ENCODE assay signal across 9 cellular contexts in the genomic region with DNA sequence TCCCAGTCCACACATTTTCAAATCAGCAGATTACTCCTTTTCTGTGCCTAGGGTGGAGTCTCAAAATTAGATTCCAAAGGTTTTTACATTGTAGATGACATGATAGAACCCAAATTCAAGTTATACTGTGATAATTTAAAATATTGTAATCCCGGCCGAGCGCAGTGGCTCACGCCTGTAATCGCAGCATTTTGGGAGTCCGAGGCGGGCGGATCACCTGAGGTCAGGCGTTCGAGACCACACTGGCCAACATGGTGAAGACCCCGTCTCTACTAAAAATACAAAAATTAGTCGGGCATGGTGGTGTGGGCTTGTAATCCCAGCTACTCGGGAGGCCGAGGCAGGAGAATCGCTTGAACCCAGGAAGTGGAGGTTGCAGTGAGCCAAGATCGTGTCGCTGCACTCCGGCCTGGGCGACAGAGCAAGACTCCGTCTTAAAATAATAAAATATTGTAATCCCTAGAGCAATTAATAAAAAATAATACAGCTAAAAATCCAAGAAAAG. TPM values are rescaled to one million over a fixed set of nuclear protein-coding genes. Genes with fewer than 3 reads are reported as not detected.
DNase-seq lines count a peak whose midpoint lies in the region; ATAC-seq, FAIRE-seq and TF ChIP-seq lines count a peak whose summit lies in the region.
"Had no signal": no experiment of that assay in that cellular context is flagged by ENCODE, and none has a peak within 500 bp of the region (broad histone marks: within the 10 kb centered on the region; RNA-seq: fewer than 3 reads in every experiment).

No MANE protein-coding gene starts in this region.

- peaks cover 33% of the 10 kb centered on the region for H3K79me2 ChIP-seq in PC-9 (ENCODE audit: low read depth)

- CTCF ChIA-PET in PC-9 (lab: Charles Lee), result no interaction called here

- no peaks in the 10 kb centered on the region for H3K36me3 ChIP-seq in CD4-positive, CD25-positive, alpha-beta regulatory T cell (ENCODE audit: control insufficient read depth, insufficient read depth, low read length)
- no peaks in the 10 kb centered on the region for H3K36me3 ChIP-seq in PC-9 (ENCODE audit: low read depth)
- H3K36me3 ChIP-seq in pancreas, result no peaks in the 10 kb centered on the region

- H3K4me3 Mint-ChIP-seq in CD4-positive, CD25-positive, alpha-beta regulatory T cell, result peak overlapping the region; percentile 72 to 78 (median 76)

- H3F3A ChIP-seq in PC-9 (ENCODE audit: insufficient read depth, low read depth), result no peaks in the 10 kb centered on the region

- peaks cover 18% of the 10 kb centered on the region for H3K4me1 ChIP-seq in CD4-positive, CD25-positive, alpha-beta regulatory T cell (ENCODE audit: control insufficient read depth, insufficient read depth, low read length, poor library complexity, severe bottlenecking)
- H3K4me1 ChIP-seq in PC-9 (replicated peaks; ENCODE audit: insufficient read depth) (0 out of 2 replicates have a peak, but pooled peaks cover 4% of the 10 kb centered on the region), pancreas (peaks cover 5 to 19% (median 8%) of the 10 kb centered on the region in 3 donors)

- H3K27ac Mint-ChIP-seq in CD4-positive, CD25-positive, alpha-beta regulatory T cell, result no peak overlapping the region
- H3K27ac Mint-ChIP-seq: activated naive CD4-positive, alpha-beta T cell treated with anti-CD3 and anti-CD28 coated beads, Interleukin-2, amount 50 U/mL, for 72 hours had no signal

- BruUV-seq in PC-9 (replicated peaks; lab: Mats Ljungman, UMichigan), result no TSS peak

- peak overlapping the region; percentile 75 for H3K4me2 ChIP-seq in PC-9

- H3K27me3 Mint-ChIP-seq in CD4-positive, CD25-positive, alpha-beta regulatory T cell, result peaks cover 31% of the 10 kb centered on the region

- intact Hi-C loops in PC-9 (cut with micrococcal nuclease; ENCODE audit: unreplicated experiment) (loop anchor here (2.0 kb wide), 1 partner anchor 57 kb away; a partner anchor contains a TSS), pancreas (cut with DNase I) (no loop called here)

- peaks cover 11% of the 10 kb centered on the region for H4K20me1 ChIP-seq in PC-9 (ENCODE audit: insufficient read depth)

- H3K36me3 Mint-ChIP-seq in CD4-positive, CD25-positive, alpha-beta regulatory T cell, result peaks cover 3% of the 10 kb centered on the region

- H3K9me2 ChIP-seq in PC-9 (ENCODE audit: insufficient read depth), result no peaks in the 10 kb centered on the region

- H3K4me3 ChIP-seq in CD4-positive, CD25-positive, alpha-beta regulatory T cell (ENCODE audit: low read depth, low read length), result no peak overlapping the region
- H3K4me3 ChIP-seq in PC-9, result peak overlapping the region; percentile 77; the same call in 1 of the 2 replicates
- peak overlapping the region; percentile 97 for H3K4me3 ChIP-seq in epithelial cell of proximal tubule (ENCODE audit: low read depth, low read length)
- peak overlapping the region in 2 of 4 donors; percentile 94 to 99 for H3K4me3 ChIP-seq in pancreas

- no peak for ATAC-seq in CD4-positive, CD25-positive, alpha-beta regulatory T cell (ENCODE audit: low read depth in 2 of 2)
- ATAC-seq in pancreas, result no peak

- H3K27ac ChIP-seq in CD4-positive, CD25-positive, alpha-beta regulatory T cell (ENCODE audit: insufficient read depth, low read length, poor library complexity, severe bottlenecking), result no peak overlapping the region
- no peak overlapping the region for H3K27ac ChIP-seq in PC-9
- peak overlapping the region in 3 of 4 donors; percentile 92 to 93 (median 92) for H3K27ac ChIP-seq in pancreas

- no peak for FAIRE-seq in pancreas (lab: Jason Lieb, UNC)

- no peak for DNase-seq in CD4-positive, CD25-positive, alpha-beta regulatory T cell
- DNase-seq in PC-9 (no peak), epithelial cell of proximal tubule (ENCODE audit: low read depth) (no peak), pancreas (no peak), kidney glomerular epithelial cell (lab: John Stamatoyannopoulos, UW) (no peak), NCI-H446 treated with DMSO at 0.1 percent for 48 hours (lab: John Stamatoyannopoulos, UW) (no peak), NCI-H1436 (lab: John Stamatoyannopoulos, UW) (no peak)
- DNase-seq in activated effector memory CD4-positive, alpha-beta T cell treated with anti-CD3 and anti-CD28 coated beads, Interleukin-2, amount 50 U/mL, for 16 hours, result no peak

- H2AFZ ChIP-seq in PC-9, result peak overlapping the region; percentile 84

- H3K9me3 ChIP-seq in CD4-positive, CD25-positive, alpha-beta regulatory T cell (ENCODE audit: control insufficient read depth in 2 of 2, low read length in 2 of 2), result no peaks in the 10 kb centered on the region
- H3K9me3 ChIP-seq in PC-9 (ENCODE audit: insufficient read depth, low read depth) (no peaks in the 10 kb centered on the region), pancreas (no peaks in the 10 kb centered on the region)

- 85 to 92% methylated on average over 20 of the region's 20 CpGs for WGBS in pancreas, 2 donors

- peaks cover 0 to 2% (median 0%) of the 10 kb centered on the region in 7 donors for H3K9me3 Mint-ChIP-seq in CD4-positive, CD25-positive, alpha-beta regulatory T cell
- H3K9me3 Mint-ChIP-seq: activated naive CD4-positive, alpha-beta T cell treated with anti-CD3 and anti-CD28 coated beads, Interleukin-2, amount 50 U/mL, for 72 hours had no signal

- no peak for TF ChIP-seq CTCF in PC-9 (conservative IDR thresholded peaks at IDR 0.05)
- TF ChIP-seq CTCF in epithelial cell of proximal tubule (conservative IDR thresholded peaks at IDR 0.05; ENCODE audit: low read depth, low read length), result no peak
- TF ChIP-seq CTCF in pancreas (IDR thresholded peaks at IDR 0.05), result no peak

- POLR2A ChIA-PET in PC-9 (lab: Charles Lee; ENCODE audit: unreplicated experiment), result no interaction called here

- peaks cover 3% of the 10 kb centered on the region for H3K27me3 ChIP-seq in CD4-positive, CD25-positive, alpha-beta regulatory T cell (ENCODE audit: control insufficient read depth, insufficient read depth, low read length)
- H3K27me3 ChIP-seq in PC-9 (ENCODE audit: insufficient read depth, low read depth), result no peaks in the 10 kb centered on the region
- H3K27me3 ChIP-seq in pancreas, result no peaks in the 10 kb centered on the region

- peaks cover 9 to 18% (median 14%) of the 10 kb centered on the region in 4 donors for H3K4me1 Mint-ChIP-seq in CD4-positive, CD25-positive, alpha-beta regulatory T cell

RNA-seq across cellular contexts. Expression of a gene that starts 1.2 kb away (rescaled TPM):
- total RNA-seq in CD4-positive, CD25-positive, alpha-beta regulatory T cell, result 7.6 TPM
- 1 to 10 TPM; 1.1 to 3.1 (median 1.9) TPM for polyA plus RNA-seq in CD4-positive, CD25-positive, alpha-beta regulatory T cell
- total RNA-seq in PC-9 (2021) (114 TPM in 2 replicates), epithelial cell of proximal tubule (104 and 119 TPM in 2 replicates), pancreas (10 to 100 TPM; 51.7 to 99.1 (median 66.8) TPM)
- 10 to 100 TPM; 21.3 to 29.0 TPM for polyA plus RNA-seq in pancreas

RNA-seq across cellular contexts. Expression of a gene that starts 58.0 kb away (rescaled TPM):
- 20.2 TPM for total RNA-seq in CD4-positive, CD25-positive, alpha-beta regulatory T cell
- 1 to 10 TPM; 5.0 to 9.3 (median 7.1) TPM for polyA plus RNA-seq in CD4-positive, CD25-positive, alpha-beta regulatory T cell
- total RNA-seq in PC-9 (2021) (10.7 and 11.2 TPM in 2 replicates), epithelial cell of proximal tubule (14.8 and 23.6 TPM in 2 replicates), pancreas (10 to 100 TPM in 1 of 6 donors, 1 to 10 TPM in 5; 7.0 to 10.4 (median 8.1) TPM)
- 1 to 10 TPM; 6.0 to 7.4 TPM for polyA plus RNA-seq in pancreas

Comparison
In these comparisons a context has a peak if more than half of its experiments do, and no peak if none do; other contexts are left out.
1. H3K27ac ChIP-seq: peak in pancreas (3 of 4); none in CD4-positive, CD25-positive, alpha-beta regulatory T cell (single experiment) and PC-9 (single experiment).